18 cellular contexts compared by ENCODE assay signal in genomic region chr11:118742304-118742703, GRCh38.
"Had no signal": no experiment of that assay in that cellular context is flagged by ENCODE, and none has a peak within 500 bp of the region (broad histone marks: within the 10 kb centered on the region; RNA-seq: fewer than 3 reads in every experiment).

No MANE protein-coding gene starts in this region.

- H3K4me1 Mint-ChIP-seq: activated naive CD8-positive, alpha-beta T cell treated with anti-CD3 and anti-CD28 coated beads, Interleukin-2, amount 50 U/mL, for 24 hours; activated T-helper 17 cell treated with anti-CD3 and anti-CD28 coated beads, Interleukin-2, amount 50 U/mL, for 72 hours had no signal

- H3K4me3 ChIP-seq: colonic mucosa, tibial artery had no signal

- H3K36me3 ChIP-seq: colonic mucosa, tibial artery had no signal

- DNase-seq: activated CD4-positive, alpha-beta T cell treated with anti-CD3 and anti-CD28 coated beads, Interleukin-2, amount 50 U/mL, for 1 hour; activated naive CD4-positive, alpha-beta T cell treated with anti-CD3 and anti-CD28 coated beads for 36 hours; activated naive CD8-positive, alpha-beta T cell treated with anti-CD3 and anti-CD28 coated beads, Interleukin-2, amount 50 U/mL, for 24 hours; colonic mucosa; foreskin fibroblast; hippocampal formation; kidney; left ventricle myocardium superior; natural killer cell; posterior cingulate gyrus; stimulated activated CD4-positive, alpha-beta T cell treated with anti-CD3 and anti-CD28 coated beads, Interleukin-2, amount 100 ng/mL, for 48 hours; stimulated activated naive B cell treated with anti-CD40 and anti-IgM and Interleukin-4, amounts not matched to agents 10 μg/mL and 1 μg/mL and 100 μg/mL, for 72 hours; tibial artery had no signal

- H3K27ac ChIP-seq: colonic mucosa, tibial artery had no signal

- ATAC-seq: activated CD4-positive, CD25-positive, alpha-beta regulatory T cell treated with anti-CD3 and anti-CD28 coated beads, Interleukin-2, amount 50 U/mL, for 24 hours; activated naive CD8-positive, alpha-beta T cell treated with anti-CD3 and anti-CD28 coated beads, Interleukin-2, amount 50 U/mL, for 24 hours; activated T-helper 17 cell treated with anti-CD3 and anti-CD28 coated beads, Interleukin-2, amount 50 U/mL, for 72 hours; esophagus mucosa; left ventricle myocardium superior; natural killer cell; stimulated activated naive B cell treated with anti-CD40 and anti-IgM and Interleukin-4, amounts not matched to agents 10 μg/mL and 1 μg/mL and 100 μg/mL, for 72 hours had no signal

- H3K9me3 Mint-ChIP-seq: activated naive CD8-positive, alpha-beta T cell treated with anti-CD3 and anti-CD28 coated beads, Interleukin-2, amount 50 U/mL, for 24 hours; activated T-helper 17 cell treated with anti-CD3 and anti-CD28 coated beads, Interleukin-2, amount 50 U/mL, for 72 hours; memory B cell; natural killer cell; stimulated activated naive B cell treated with anti-CD40 and anti-IgM and Interleukin-4, amounts not matched to agents 10 μg/mL and 1 μg/mL and 100 μg/mL, for 72 hours; T-helper 2 cell treated with Interferon-gamma antibody and Interleukin-4, amounts not matched to agents 5 μg/mL and 100 μg/mL, for 36 hours had no signal

- H3K36me3 Mint-ChIP-seq: natural killer cell had no signal

- H3K27me3 ChIP-seq: colonic mucosa, tibial artery had no signal

- H3K4me3 Mint-ChIP-seq: activated naive CD4-positive, alpha-beta T cell treated with anti-CD3 and anti-CD28 coated beads for 36 hours; activated naive CD8-positive, alpha-beta T cell treated with anti-CD3 and anti-CD28 coated beads, Interleukin-2, amount 50 U/mL, for 24 hours; activated T-helper 17 cell treated with anti-CD3 and anti-CD28 coated beads, Interleukin-2, amount 50 U/mL, for 72 hours; memory B cell; natural killer cell; stimulated activated naive B cell treated with anti-CD40 and anti-IgM and Interleukin-4, amounts not matched to agents 10 μg/mL and 1 μg/mL and 100 μg/mL, for 72 hours; T-helper 2 cell treated with Interferon-gamma antibody and Interleukin-4, amounts not matched to agents 5 μg/mL and 100 μg/mL, for 36 hours had no signal

- H3K27me3 Mint-ChIP-seq: activated naive CD8-positive, alpha-beta T cell treated with anti-CD3 and anti-CD28 coated beads, Interleukin-2, amount 50 U/mL, for 24 hours; activated T-helper 17 cell treated with anti-CD3 and anti-CD28 coated beads, Interleukin-2, amount 50 U/mL, for 72 hours had no signal

- H3K9me3 ChIP-seq: colonic mucosa, tibial artery had no signal

- H3K27ac Mint-ChIP-seq: activated naive CD4-positive, alpha-beta T cell treated with anti-CD3 and anti-CD28 coated beads for 36 hours; activated naive CD8-positive, alpha-beta T cell treated with anti-CD3 and anti-CD28 coated beads, Interleukin-2, amount 50 U/mL, for 24 hours; activated T-helper 17 cell treated with anti-CD3 and anti-CD28 coated beads, Interleukin-2, amount 50 U/mL, for 72 hours; memory B cell; natural killer cell; stimulated activated naive B cell treated with anti-CD40 and anti-IgM and Interleukin-4, amounts not matched to agents 10 μg/mL and 1 μg/mL and 100 μg/mL, for 72 hours; T-helper 2 cell treated with Interferon-gamma antibody and Interleukin-4, amounts not matched to agents 5 μg/mL and 100 μg/mL, for 36 hours had no signal

- H3K4me1 ChIP-seq: colonic mucosa, tibial artery had no signal
